Comparison of ENCODE assay signal across 8 cellular contexts in the genomic region with DNA sequence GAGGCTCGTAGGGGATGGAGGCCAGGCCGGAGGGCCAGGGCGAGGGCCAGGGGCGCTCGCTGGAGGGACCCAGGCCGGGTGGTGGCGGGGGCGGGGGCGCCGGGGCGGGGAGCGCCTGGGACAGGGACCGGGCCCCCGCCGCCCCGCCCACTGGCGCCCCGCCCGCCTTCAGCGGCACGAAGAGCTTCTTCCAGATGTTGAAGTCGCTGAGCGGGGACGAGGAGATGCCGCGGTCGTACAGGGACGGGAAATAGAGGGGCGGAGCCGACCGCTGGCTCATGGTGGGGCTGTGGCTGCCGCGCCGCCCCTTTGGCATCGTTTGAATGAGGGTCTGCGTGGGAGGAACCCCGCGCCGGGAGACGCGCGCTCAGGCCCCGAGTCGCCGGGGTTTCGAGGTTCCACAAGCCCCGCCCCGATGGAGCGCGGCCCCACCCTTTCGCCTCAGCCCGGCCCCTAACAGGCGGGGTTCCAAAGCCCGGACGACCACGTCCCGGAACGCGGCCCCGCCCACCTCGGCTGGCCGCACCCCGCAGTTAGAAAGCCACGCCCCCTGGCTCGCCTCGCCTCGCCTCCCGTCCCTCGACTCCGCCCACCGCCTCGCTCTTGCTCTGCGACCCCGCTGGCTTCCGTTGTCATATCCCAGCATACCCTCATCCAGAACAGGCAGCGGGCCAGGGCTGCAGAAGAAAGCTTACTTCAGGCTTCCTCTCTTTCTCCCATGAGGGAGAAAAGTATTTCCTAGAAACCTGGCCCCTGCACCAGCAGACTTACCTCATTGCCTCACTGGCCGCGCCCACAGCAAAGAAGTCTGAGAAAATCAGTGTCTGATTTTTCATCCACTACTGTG. TPM values are rescaled to one million over a fixed set of nuclear protein-coding genes. Genes with fewer than 3 reads are reported as not detected.
DNase-seq lines count a peak whose midpoint lies in the region; ATAC-seq and TF ChIP-seq lines count a peak whose summit lies in the region.

A gene with protein sequence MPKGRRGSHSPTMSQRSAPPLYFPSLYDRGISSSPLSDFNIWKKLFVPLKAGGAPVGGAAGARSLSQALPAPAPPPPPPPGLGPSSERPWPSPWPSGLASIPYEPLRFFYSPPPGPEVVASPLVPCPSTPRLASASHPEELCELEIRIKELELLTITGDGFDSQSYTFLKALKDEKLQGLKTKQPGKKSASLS (minus strand): TSS at position 402 of the 847 bp plus-strand sequence. CDS start 86 bp downstream, at position 316.

- no peaks in the 10 kb centered on the region for H3K36me3 ChIP-seq in liver (ENCODE audit: control insufficient read depth in 4 of 4, insufficient read depth in 3 of 4, low read depth in 1 of 4, low read length in 3 of 4)

- H3K4me1 Mint-ChIP-seq in CD14-positive monocyte: peaks cover 21% of the 10 kb centered on the region

- H3K9me3 Mint-ChIP-seq in CD14-positive monocyte: peaks cover 0 to 4% (median 0%) of the 10 kb centered on the region in 7 donors

- H3K27ac ChIP-seq in liver (ENCODE audit: low read depth in 1 of 2, low read length in 2 of 2): peak within 1 kb of the TSS; percentile 47 to 77

- H3K36me3 Mint-ChIP-seq in CD14-positive monocyte: no peaks in the 10 kb centered on the region

- ATAC-seq in GM19397 (IDR thresholded peaks at IDR 0.05; ENCODE audit: unreplicated experiment): peak; percentile 94
- peak; percentile 58 for ATAC-seq in HG03558 (IDR thresholded peaks at IDR 0.05; ENCODE audit: extremely low read depth, unreplicated experiment)

- intact Hi-C loops in CD14-positive monocyte (cut with micrococcal nuclease): no loop called here

- WGBS in liver: 3% methylated on average over 78 of the region's 78 CpGs

- TF ChIP-seq CTCF in CD14-positive monocyte (IDR thresholded peaks at IDR 0.05) (no peak), liver (IDR thresholded peaks at IDR 0.05; ENCODE audit: low read depth, low read length, missing input control) (no peak)

- no peaks in the 10 kb centered on the region for H3K27me3 ChIP-seq in liver (ENCODE audit: control insufficient read depth in 4 of 4, insufficient read depth in 4 of 4, low read length in 3 of 4)

- peaks cover 26 to 37% (median 30%) of the 10 kb centered on the region in 3 donors for H3K27me3 Mint-ChIP-seq in CD14-positive monocyte (ENCODE audit: low read depth in 3 of 3)

- peak within 1 kb of the TSS in 1 of 2 donors; percentile 41 for H3K9ac ChIP-seq in liver (ENCODE audit: low read depth in 1 of 2, low read length in 2 of 2)

- peak in 1 of 2 donors; percentile 23 for TF ChIP-seq RAD21 in liver (IDR thresholded peaks at IDR 0.05)

- DNase-seq in CD14-positive monocyte (ENCODE audit: low spot score): peak; percentile 81
- DNase-seq in NCI-H748 (lab: John Stamatoyannopoulos, UW; ENCODE audit: unreplicated experiment): peak; percentile 92
- DNase-seq in activated CD4-positive, alpha-beta T cell treated with anti-CD3 and anti-CD28 coated beads, Interleukin-2, amount 50 U/mL, for 48 hours: peak; percentile 94 to 95
- DNase-seq in dermis microvascular lymphatic vessel endothelial cell (ENCODE audit: low read depth in 2 of 2): peak; percentile 69 to 97
- DNase-seq in stimulated activated CD4-positive, alpha-beta T cell treated with anti-CD3 and anti-CD28 coated beads, Interleukin-2, amount 100 ng/mL, for 48 hours: peak; percentile 91 to 93

- peaks cover 5 to 16% (median 14%) of the 10 kb centered on the region in 4 donors for H3K4me1 ChIP-seq in liver (ENCODE audit: control insufficient read depth in 4 of 4, insufficient read depth in 4 of 4, low read length in 3 of 4)

- H3K4me3 ChIP-seq in liver (ENCODE audit: low read depth in 1 of 3, low read length in 3 of 3): peak within 1 kb of the TSS; percentile 47 to 61 (median 57)

- H3K9me3 ChIP-seq in liver (ENCODE audit: control insufficient read depth in 4 of 4, low read length in 3 of 4): no peaks in the 10 kb centered on the region

- peak within 1 kb of the TSS in 4 of 7 donors; percentile 9 to 55 (median 26) for H3K27ac Mint-ChIP-seq in CD14-positive monocyte

- H3K4me3 Mint-ChIP-seq in CD14-positive monocyte: peak within 1 kb of the TSS; percentile 94

TF ChIP-seq in liver, 16 proteins besides CTCF, POLR2A, EP300 and RAD21:
- no peak for TF ChIP-seq GABPA (IDR thresholded peaks at IDR 0.05 in 1 of 2, conservative IDR thresholded peaks at IDR 0.05 in 1 of 2)
- TF ChIP-seq, protein P1, sequence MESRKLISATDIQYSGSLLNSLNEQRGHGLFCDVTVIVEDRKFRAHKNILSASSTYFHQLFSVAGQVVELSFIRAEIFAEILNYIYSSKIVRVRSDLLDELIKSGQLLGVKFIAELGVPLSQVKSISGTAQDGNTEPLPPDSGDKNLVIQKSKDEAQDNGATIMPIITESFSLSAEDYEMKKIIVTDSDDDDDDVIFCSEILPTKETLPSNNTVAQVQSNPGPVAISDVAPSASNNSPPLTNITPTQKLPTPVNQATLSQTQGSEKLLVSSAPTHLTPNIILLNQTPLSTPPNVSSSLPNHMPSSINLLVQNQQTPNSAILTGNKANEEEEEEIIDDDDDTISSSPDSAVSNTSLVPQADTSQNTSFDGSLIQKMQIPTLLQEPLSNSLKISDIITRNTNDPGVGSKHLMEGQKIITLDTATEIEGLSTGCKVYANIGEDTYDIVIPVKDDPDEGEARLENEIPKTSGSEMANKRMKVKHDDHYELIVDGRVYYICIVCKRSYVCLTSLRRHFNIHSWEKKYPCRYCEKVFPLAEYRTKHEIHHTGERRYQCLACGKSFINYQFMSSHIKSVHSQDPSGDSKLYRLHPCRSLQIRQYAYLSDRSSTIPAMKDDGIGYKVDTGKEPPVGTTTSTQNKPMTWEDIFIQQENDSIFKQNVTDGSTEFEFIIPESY (IDR thresholded peaks at IDR 0.05): no peak
- TF ChIP-seq MAX (IDR thresholded peaks at IDR 0.05): no peak
- TF ChIP-seq NR2F2 (IDR thresholded peaks at IDR 0.05): peak; percentile 59
- TF ChIP-seq EGR1 (IDR thresholded peaks at IDR 0.05; ENCODE audit: low read depth in 2 of 2): peak; percentile 16 to 37
- TF ChIP-seq RXRA (IDR thresholded peaks at IDR 0.05): peak; percentile 18
- peak; percentile 75 for TF ChIP-seq SP1 (IDR thresholded peaks at IDR 0.05)
- TF ChIP-seq, protein P2, sequence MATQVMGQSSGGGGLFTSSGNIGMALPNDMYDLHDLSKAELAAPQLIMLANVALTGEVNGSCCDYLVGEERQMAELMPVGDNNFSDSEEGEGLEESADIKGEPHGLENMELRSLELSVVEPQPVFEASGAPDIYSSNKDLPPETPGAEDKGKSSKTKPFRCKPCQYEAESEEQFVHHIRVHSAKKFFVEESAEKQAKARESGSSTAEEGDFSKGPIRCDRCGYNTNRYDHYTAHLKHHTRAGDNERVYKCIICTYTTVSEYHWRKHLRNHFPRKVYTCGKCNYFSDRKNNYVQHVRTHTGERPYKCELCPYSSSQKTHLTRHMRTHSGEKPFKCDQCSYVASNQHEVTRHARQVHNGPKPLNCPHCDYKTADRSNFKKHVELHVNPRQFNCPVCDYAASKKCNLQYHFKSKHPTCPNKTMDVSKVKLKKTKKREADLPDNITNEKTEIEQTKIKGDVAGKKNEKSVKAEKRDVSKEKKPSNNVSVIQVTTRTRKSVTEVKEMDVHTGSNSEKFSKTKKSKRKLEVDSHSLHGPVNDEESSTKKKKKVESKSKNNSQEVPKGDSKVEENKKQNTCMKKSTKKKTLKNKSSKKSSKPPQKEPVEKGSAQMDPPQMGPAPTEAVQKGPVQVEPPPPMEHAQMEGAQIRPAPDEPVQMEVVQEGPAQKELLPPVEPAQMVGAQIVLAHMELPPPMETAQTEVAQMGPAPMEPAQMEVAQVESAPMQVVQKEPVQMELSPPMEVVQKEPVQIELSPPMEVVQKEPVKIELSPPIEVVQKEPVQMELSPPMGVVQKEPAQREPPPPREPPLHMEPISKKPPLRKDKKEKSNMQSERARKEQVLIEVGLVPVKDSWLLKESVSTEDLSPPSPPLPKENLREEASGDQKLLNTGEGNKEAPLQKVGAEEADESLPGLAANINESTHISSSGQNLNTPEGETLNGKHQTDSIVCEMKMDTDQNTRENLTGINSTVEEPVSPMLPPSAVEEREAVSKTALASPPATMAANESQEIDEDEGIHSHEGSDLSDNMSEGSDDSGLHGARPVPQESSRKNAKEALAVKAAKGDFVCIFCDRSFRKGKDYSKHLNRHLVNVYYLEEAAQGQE (IDR thresholded peaks at IDR 0.05): peak; percentile 67
TF ChIP-seq in liver: peak in this region for 5.

RNA-seq across cellular contexts. Expression of the gene that starts here (rescaled TPM):
- polyA plus RNA-seq in CD14-positive monocyte: not detected
- total RNA-seq in dermis microvascular lymphatic vessel endothelial cell: not detected in 2 replicates
- total RNA-seq in liver: not detected
- not detected for polyA plus RNA-seq in liver

Comparison
In these comparisons a context has a peak if more than half of its experiments do, and no peak if none do; other contexts are left out.
1. Peak in every context shown above with its lines: DNase-seq, ATAC-seq, H3K4me3 ChIP-seq and H3K27ac ChIP-seq.
2. Peak in DNase-seq in CD14-positive monocyte; RNA of the gene not detected or under 1 TPM.
3. Peak in DNase-seq in dermis microvascular lymphatic vessel endothelial cell; RNA of the gene not detected or under 1 TPM.